ENCODE assay signal across 11 cellular contexts in genomic region chr19:12868540-12869112, GRCh38. TPM values are rescaled to one million over a fixed set of nuclear protein-coding genes. Genes with fewer than 3 reads are reported as not detected.
A peak's percentile ranks its signal among the peaks of the same experiment; 100 is the strongest.
DNase-seq lines count a peak whose midpoint lies in the region; ATAC-seq and TF ChIP-seq lines count a peak whose summit lies in the region.
"Had no signal": no experiment of that assay in that cellular context is flagged by ENCODE, and none has a peak within 500 bp of the region (broad histone marks: within the 10 kb centered on the region; RNA-seq: fewer than 3 reads in every experiment).

No MANE protein-coding gene starts in this region.

- no peak for TF ChIP-seq CTCF in osteoblast (IDR thresholded peaks at IDR 0.05; ENCODE audit: extremely low read depth, low read depth, low read length)

- H3K9me3 ChIP-seq in osteoblast (ENCODE audit: low read depth, low read length): no peaks in the 10 kb centered on the region

- no peak overlapping the region for H3K27ac ChIP-seq in osteoblast (ENCODE audit: low read depth, low read length)
- H3K27ac ChIP-seq: foreskin keratinocyte had no signal

- H4K20me1 ChIP-seq in osteoblast (ENCODE audit: insufficient read depth, low read length): no peaks in the 10 kb centered on the region

- in situ Hi-C loops in SK-MEL-5 (cut with HindIII; ENCODE audit: low pct_unique_long_range_greater_than_20kb, low sequenced_read_pairs): no loop called here

- H3K4me3 ChIP-seq in osteoblast (ENCODE audit: insufficient read depth, low read length): no peak overlapping the region

- H3K4me3 Mint-ChIP-seq in activated naive CD8-positive, alpha-beta T cell: peak overlapping the region; percentile 21
- no peak overlapping the region for H3K4me3 Mint-ChIP-seq in activated naive CD8-positive, alpha-beta T cell treated with anti-CD3 and anti-CD28 coated beads, Interleukin-2, amount 50 U/mL, for 24 hours
- H3K4me3 Mint-ChIP-seq: central memory CD8-positive, alpha-beta T cell had no signal

- H3K27me3 ChIP-seq in osteoblast (ENCODE audit: insufficient read depth, low read length): no peaks in the 10 kb centered on the region
- H3K27me3 ChIP-seq: foreskin keratinocyte had no signal

- no peaks in the 10 kb centered on the region for H3K79me2 ChIP-seq in osteoblast (ENCODE audit: insufficient read depth, low read length)

- peaks cover 9% of the 10 kb centered on the region for H3K36me3 Mint-ChIP-seq in activated naive CD8-positive, alpha-beta T cell
- H3K36me3 Mint-ChIP-seq in activated naive CD8-positive, alpha-beta T cell treated with anti-CD3 and anti-CD28 coated beads, Interleukin-2, amount 50 U/mL, for 24 hours (ENCODE audit: low read depth): peaks cover 6% of the 10 kb centered on the region

- H3K4me2 ChIP-seq in osteoblast (ENCODE audit: insufficient read depth, low read length): no peak overlapping the region

- H3K36me3 ChIP-seq in osteoblast (ENCODE audit: insufficient read depth, low read length): no peaks in the 10 kb centered on the region

- no peaks in the 10 kb centered on the region for H3K9me3 Mint-ChIP-seq in activated naive CD8-positive, alpha-beta T cell (ENCODE audit: low read depth)
- peaks cover 4% of the 10 kb centered on the region for H3K9me3 Mint-ChIP-seq in activated naive CD8-positive, alpha-beta T cell treated with anti-CD3 and anti-CD28 coated beads, Interleukin-2, amount 50 U/mL, for 24 hours
- H3K9me3 Mint-ChIP-seq: central memory CD8-positive, alpha-beta T cell had no signal

- no peak for DNase-seq in activated naive CD8-positive, alpha-beta T cell treated with anti-CD3 and anti-CD28 coated beads, Interleukin-2, amount 50 U/mL, for 24 hours
- DNase-seq in SK-MEL-5 (ENCODE audit: low read depth, low spot score) (peak; percentile 13), osteoblast (ENCODE audit: insufficient read length, low spot score, missing footprints) (peak; percentile 86), DMS153 (lab: John Stamatoyannopoulos, UW) (no peak), kidney tubule cell (ENCODE audit: low spot score) (no peak)
- DNase-seq: foreskin keratinocyte had no signal

- H2AFZ ChIP-seq in osteoblast (ENCODE audit: low read length): no peak overlapping the region

- ATAC-seq in activated naive CD8-positive, alpha-beta T cell treated with anti-CD3 and anti-CD28 coated beads, Interleukin-2, amount 50 U/mL, for 24 hours: no peak
- ATAC-seq: foreskin keratinocyte had no signal

- no peaks in the 10 kb centered on the region for H3K27me3 Mint-ChIP-seq in activated naive CD8-positive, alpha-beta T cell
- peaks cover 4% of the 10 kb centered on the region for H3K27me3 Mint-ChIP-seq in activated naive CD8-positive, alpha-beta T cell treated with anti-CD3 and anti-CD28 coated beads, Interleukin-2, amount 50 U/mL, for 24 hours

- H3K4me1 Mint-ChIP-seq in activated naive CD8-positive, alpha-beta T cell (ENCODE audit: low read depth): peaks cover 6% of the 10 kb centered on the region
- H3K4me1 Mint-ChIP-seq in activated naive CD8-positive, alpha-beta T cell treated with anti-CD3 and anti-CD28 coated beads, Interleukin-2, amount 50 U/mL, for 24 hours: peaks cover 11% of the 10 kb centered on the region

- H3K27ac Mint-ChIP-seq in activated naive CD8-positive, alpha-beta T cell: no peak overlapping the region
- H3K27ac Mint-ChIP-seq in activated naive CD8-positive, alpha-beta T cell treated with anti-CD3 and anti-CD28 coated beads, Interleukin-2, amount 50 U/mL, for 24 hours: no peak overlapping the region
- H3K27ac Mint-ChIP-seq: activated T-cell treated with anti-CD3 and anti-CD28 coated beads, Interleukin-2, amount 50 U/mL, for 72 hours had no signal

- no peaks in the 10 kb centered on the region for H3K4me1 ChIP-seq in osteoblast (ENCODE audit: insufficient read depth, low read length)
- H3K4me1 ChIP-seq: foreskin keratinocyte had no signal

RNA-seq across cellular contexts. Expression of gene DNASE2, which starts 12.6 kb away (rescaled TPM):
- 74.1 and 75.9 TPM in 2 replicates for total RNA-seq in SK-MEL-5 (2014; rRNA removed; shearing (Covaris generic))
- 144 and 167 TPM in 2 replicates for polyA plus RNA-seq in SK-MEL-5 (2015; cell fraction: cytosol; rRNA removed)
- polyA plus RNA-seq in SK-MEL-5 (2015; cell fraction: nucleus; rRNA removed): 14.9 and 15.6 TPM in 2 replicates
- 48.1 and 61.0 TPM in 2 replicates for total RNA-seq in osteoblast

RNA-seq across cellular contexts. Expression of gene KLF1, which starts 18.4 kb away (rescaled TPM):
- 0.24 TPM in 1 of 2 replicates, not detected in the other for total RNA-seq in SK-MEL-5 (2014; rRNA removed; shearing (Covaris generic))
- 0.12 and 0.27 TPM in 2 replicates for polyA plus RNA-seq in SK-MEL-5 (2015; cell fraction: cytosol; rRNA removed)
- not detected in 2 replicates for polyA plus RNA-seq in SK-MEL-5 (2015; cell fraction: nucleus; rRNA removed)
- not detected in 2 replicates for total RNA-seq in osteoblast
- total RNA-seq: smooth muscle cell had no signal
- polyA plus RNA-seq: BJ had no signal

RNA-seq across cellular contexts. Expression of gene GCDH, which starts 22.3 kb away (rescaled TPM):
- total RNA-seq in SK-MEL-5 (2014; rRNA removed; shearing (Covaris generic)): 14.2 and 20.5 TPM in 2 replicates
- polyA plus RNA-seq in SK-MEL-5 (2015; cell fraction: cytosol; rRNA removed): 36.7 and 41.0 TPM in 2 replicates
- 86.1 and 99.5 TPM in 2 replicates for polyA plus RNA-seq in SK-MEL-5 (2015; cell fraction: nucleus; rRNA removed)
- 23.0 and 31.1 TPM in 2 replicates for total RNA-seq in osteoblast

RNA-seq across cellular contexts. Expression of gene MAST1, which starts 30.3 kb away (rescaled TPM):
- total RNA-seq in SK-MEL-5 (2014; rRNA removed; shearing (Covaris generic)): 1.9 and 2.3 TPM in 2 replicates
- polyA plus RNA-seq in SK-MEL-5 (2015; cell fraction: cytosol; rRNA removed): 2.7 and 6.7 TPM in 2 replicates
- 16.3 and 41.1 TPM in 2 replicates for polyA plus RNA-seq in SK-MEL-5 (2015; cell fraction: nucleus; rRNA removed)
- 0.29 and 0.72 TPM in 2 replicates for total RNA-seq in osteoblast

RNA-seq across cellular contexts. Expression of gene RTBDN, which starts 34.2 kb away (rescaled TPM):
- total RNA-seq in SK-MEL-5 (2014; rRNA removed; shearing (Covaris generic)): 0.21 and 1.6 TPM in 2 replicates
- 3.6 and 4.3 TPM in 2 replicates for polyA plus RNA-seq in SK-MEL-5 (2015; cell fraction: cytosol; rRNA removed)
- 0.14 TPM in 1 of 2 replicates, not detected in the other for polyA plus RNA-seq in SK-MEL-5 (2015; cell fraction: nucleus; rRNA removed)
- not detected in 2 replicates for total RNA-seq in osteoblast
- total RNA-seq: activated T-cell treated with anti-CD3 and anti-CD28 coated beads, Interleukin-2, amount 50 U/mL, for 72 hours; foreskin keratinocyte; smooth muscle cell had no signal
- polyA plus RNA-seq: foreskin keratinocyte had no signal

Comparison
In these comparisons a context has a peak if more than half of its experiments do, and no peak if none do; other contexts are left out.
1. DNase-seq: peak in SK-MEL-5 (single experiment) and osteoblast (single experiment); none in activated naive CD8-positive, alpha-beta T cell treated with anti-CD3 and anti-CD28 coated beads, Interleukin-2, amount 50 U/mL, for 24 hours (single experiment), DMS153 (single experiment) and kidney tubule cell (single experiment).